20 cellular contexts compared by ENCODE assay signal in genomic region chrX:40470830-40471429, GRCh38.
DNase-seq lines count a peak whose midpoint lies in the region; ATAC-seq, FAIRE-seq and TF ChIP-seq lines count a peak whose summit lies in the region.
"Had no signal": no experiment of that assay in that cellular context is flagged by ENCODE, and none has a peak within 500 bp of the region (broad histone marks: within the 10 kb centered on the region; RNA-seq: fewer than 3 reads in every experiment).

No MANE protein-coding gene starts in this region.

- no peak overlapping the region for H3K4me3 ChIP-seq in A549
- H3K4me3 ChIP-seq in GM23248, result no peak overlapping the region
- no peak overlapping the region for H3K4me3 ChIP-seq in foreskin fibroblast (ENCODE audit: low read depth in 1 of 2, low read length in 2 of 2)
- H3K4me3 ChIP-seq: lung, thyroid gland had no signal

- H3K9me2 ChIP-seq in GM23248 (ENCODE audit: insufficient read depth), result no peaks in the 10 kb centered on the region

- H3K79me2 ChIP-seq in GM23248 (ENCODE audit: insufficient read depth), result no peaks in the 10 kb centered on the region

- H3K9me3 ChIP-seq in A549, result no peaks in the 10 kb centered on the region
- H3K9me3 ChIP-seq in GM23248 (ENCODE audit: low read depth), result no peaks in the 10 kb centered on the region
- H3K9me3 ChIP-seq: thyroid gland had no signal

- H3K27ac ChIP-seq in A549 (no peak overlapping the region), GM23248 (no peak overlapping the region)
- H3K27ac ChIP-seq: thyroid gland had no signal

- peaks cover 17% of the 10 kb centered on the region for H3K4me1 ChIP-seq in A549
- no peaks in the 10 kb centered on the region for H3K4me1 ChIP-seq in GM23248 (ENCODE audit: insufficient read depth)

- H3K36me3 ChIP-seq in GM23248 (ENCODE audit: low read depth), result no peaks in the 10 kb centered on the region
- H3K36me3 ChIP-seq: thyroid gland had no signal

- H3K27me3 Mint-ChIP-seq in brain, result no peaks in the 10 kb centered on the region

- CTCF ChIA-PET in A549 (lab: Yijun Ruan, JAX), result no interaction called here

- no peak overlapping the region for H3K4me3 Mint-ChIP-seq in brain
- H3K4me3 Mint-ChIP-seq: activated naive CD8-positive, alpha-beta T cell treated with anti-CD3 and anti-CD28 coated beads for 36 hours had no signal

- no peak overlapping the region for H2AFZ ChIP-seq in GM23248

- H3K4me2 ChIP-seq in A549 (no peak overlapping the region), GM23248 (ENCODE audit: unreplicated experiment) (no peak overlapping the region)

- H3K9me3 Mint-ChIP-seq in brain, result peaks cover 0 to 3% (median 0%) of the 10 kb centered on the region in 5 experiments
- H3K9me3 Mint-ChIP-seq: activated naive CD8-positive, alpha-beta T cell treated with anti-CD3 and anti-CD28 coated beads for 36 hours; activated T-helper 17 cell treated with anti-CD3 and anti-CD28 coated beads, Interleukin-2, amount 50 U/mL, for 72 hours had no signal

- TF ChIP-seq CTCF in A549 (IDR thresholded peaks at IDR 0.05) (no peak), brain (conservative IDR thresholded peaks at IDR 0.05) (no peak), foreskin fibroblast (IDR thresholded peaks at IDR 0.05; ENCODE audit: low read depth, low read length) (no peak)

- H4K20me1 ChIP-seq in GM23248 (ENCODE audit: insufficient read depth), result no peaks in the 10 kb centered on the region

- peak; percentile 92 for FAIRE-seq in A549 (lab: Jason Lieb, UNC)
- no peak for FAIRE-seq in HTR-8/SVneo (lab: Jason Lieb, UNC)
- FAIRE-seq: frontal cortex had no signal

- no peak for TF ChIP-seq RAD21 in A549 (conservative IDR thresholded peaks at IDR 0.05 in 1 of 2, IDR thresholded peaks at IDR 0.05 in 1 of 2)

- no peak for TF ChIP-seq EP300 in A549 (IDR thresholded peaks at IDR 0.05)

- DNase-seq in A549 (ENCODE audit: low read depth in 1 of 2, low spot score in 1 of 2) (peak in 1 of 2 experiments; percentile 9), EL (peak; percentile 2), NCI-H69 (lab: John Stamatoyannopoulos, UW) (peak; percentile 21), GM23248 (no peak), HTR-8/SVneo (ENCODE audit: insufficient read length, low spot score) (no peak), foreskin fibroblast (no peak), NCI-H146 treated with DMSO at 0.1 percent for 48 hours (lab: John Stamatoyannopoulos, UW; ENCODE audit: unreplicated experiment) (no peak)
- DNase-seq: activated naive CD8-positive, alpha-beta T cell treated with anti-CD3 and anti-CD28 coated beads for 36 hours; hypothalamus; NCI-H774; PC-3; SIG-M5; stimulated activated CD4-positive, alpha-beta T cell treated with anti-CD3 and anti-CD28 coated beads, Interleukin-4, amount 100 ng/mL, for 24 hours; stimulated activated naive CD4-positive, alpha-beta T cell treated with Interleukin-2 at 50 U/mL for 16 hours; T-helper 2 cell had no signal

- TF ChIP-seq POLR2A in A549 (IDR thresholded peaks at IDR 0.05; ENCODE audit: low read length), result no peak

- 84% methylated on average over 11 of the region's 11 CpGs for WGBS in A549 (ENCODE audit: missing lambda C conversion rate)
- 86 to 93% methylated on average over 8 to 11 of the region's 11 CpGs for WGBS in GM23248 (ENCODE audit: low coverage in 1 of 2, low lambda C conversion rate in 2 of 2, missing lambda C conversion rate in 2 of 2), 2 experiments

- in situ Hi-C loops in GM23248 (cut with MboI), result no loop called here

- H3K27ac Mint-ChIP-seq in brain, result peak overlapping the region in 4 of 5 experiments; percentile 23 to 56 (median 44)
- H3K27ac Mint-ChIP-seq: activated naive CD8-positive, alpha-beta T cell treated with anti-CD3 and anti-CD28 coated beads for 36 hours; activated T-helper 17 cell treated with anti-CD3 and anti-CD28 coated beads, Interleukin-2, amount 50 U/mL, for 72 hours had no signal

- no peak overlapping the region for H3K9ac ChIP-seq in GM23248

- no peaks in the 10 kb centered on the region for H3K27me3 ChIP-seq in GM23248 (replicated peaks; ENCODE audit: insufficient read depth)
- H3K27me3 ChIP-seq: thyroid gland had no signal

- ATAC-seq in A549, result peak in 1 of 2 experiments; percentile 36; a peak in 2 of 6 replicates
- ATAC-seq: activated T-helper 17 cell treated with anti-CD3 and anti-CD28 coated beads, Interleukin-2, amount 50 U/mL, for 72 hours; PC-3 had no signal

- H3K36me3 Mint-ChIP-seq in brain, result no peaks in the 10 kb centered on the region
- H3K36me3 Mint-ChIP-seq: activated naive CD8-positive, alpha-beta T cell treated with anti-CD3 and anti-CD28 coated beads for 36 hours had no signal

- H3K4me1 Mint-ChIP-seq in brain, result peaks cover 73% of the 10 kb centered on the region

- no peaks in the 10 kb centered on the region for H3F3A ChIP-seq in GM23248 (ENCODE audit: insufficient read depth)

- POLR2A ChIA-PET in A549 (lab: Yijun Ruan, JAX), result no interaction called here

TF ChIP-seq in A549, 52 proteins besides CTCF, POLR2A, EP300 and RAD21:
- TF ChIP-seq, protein P1, sequence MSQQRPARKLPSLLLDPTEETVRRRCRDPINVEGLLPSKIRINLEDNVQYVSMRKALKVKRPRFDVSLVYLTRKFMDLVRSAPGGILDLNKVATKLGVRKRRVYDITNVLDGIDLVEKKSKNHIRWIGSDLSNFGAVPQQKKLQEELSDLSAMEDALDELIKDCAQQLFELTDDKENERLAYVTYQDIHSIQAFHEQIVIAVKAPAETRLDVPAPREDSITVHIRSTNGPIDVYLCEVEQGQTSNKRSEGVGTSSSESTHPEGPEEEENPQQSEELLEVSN (IDR thresholded peaks at IDR 0.05; ENCODE audit: borderline replicate concordance, low read depth), result no peak
- TF ChIP-seq RFX5 (IDR thresholded peaks at IDR 0.05), result peak; percentile 80
- TF ChIP-seq, protein P2, sequence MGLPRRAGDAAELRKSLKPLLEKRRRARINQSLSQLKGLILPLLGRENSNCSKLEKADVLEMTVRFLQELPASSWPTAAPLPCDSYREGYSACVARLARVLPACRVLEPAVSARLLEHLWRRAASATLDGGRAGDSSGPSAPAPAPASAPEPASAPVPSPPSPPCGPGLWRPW (IDR thresholded peaks at IDR 0.05), result no peak
- no peak for TF ChIP-seq BCL3 (IDR thresholded peaks at IDR 0.05)

Comparison
In these comparisons a context has a peak if more than half of its experiments do, and no peak if none do; other contexts are left out.
1. DNase-seq: peak in EL (single experiment) and NCI-H69 (single experiment); none in GM23248 (single experiment), HTR-8/SVneo (single experiment), foreskin fibroblast (0 of 2) and NCI-H146 treated with DMSO at 0.1 percent for 48 hours (single experiment).